Comparison of ENCODE assay signal across 24 cellular contexts in the genomic region with DNA sequence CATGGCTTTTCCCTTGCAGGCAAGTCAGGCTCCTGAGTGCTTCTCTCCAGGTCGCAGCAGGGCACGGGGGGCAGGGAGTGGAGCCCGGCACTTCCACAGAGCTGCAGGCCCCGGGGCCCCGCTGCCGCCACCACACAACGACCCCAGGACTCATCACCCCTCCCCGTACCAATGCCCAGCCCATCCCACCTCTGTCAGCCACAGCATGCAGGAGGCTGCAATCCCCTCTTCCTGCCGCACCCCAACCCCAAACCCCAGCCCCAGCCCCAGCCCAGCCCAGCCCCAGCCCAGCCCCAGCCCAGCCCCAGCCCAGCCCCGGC.
A peak's percentile ranks its signal among the peaks of the same experiment; 100 is the strongest.
DNase-seq lines count a peak whose midpoint lies in the region; ATAC-seq, FAIRE-seq and TF ChIP-seq lines count a peak whose summit lies in the region.
"Had no signal": no experiment of that assay in that cellular context is flagged by ENCODE, and none has a peak within 500 bp of the region (broad histone marks: within the 10 kb centered on the region; RNA-seq: fewer than 3 reads in every experiment).

No MANE protein-coding gene starts in this region.

- no CpG with 5 or more reads among the region's 10 CpGs for WGBS in H1 (ENCODE audit: extremely low coverage in 1 of 2, insufficient coverage in 1 of 2, insufficient read length in 1 of 2, insufficient replicate concordance in 2 of 2, low coverage in 1 of 2, low lambda C conversion rate in 2 of 2, missing lambda C conversion rate in 1 of 2), 2 experiments

- no peak overlapping the region for H3K4me2 ChIP-seq in H1 (ENCODE audit: insufficient read depth in 1 of 2, low read depth in 2 of 2, low read length in 2 of 2)
- H3K4me2 ChIP-seq in osteoblast (ENCODE audit: insufficient read depth, low read length) = no peak overlapping the region
- H3K4me2 ChIP-seq: BLaER1 treated with 17β-estradiol and CSF1 and Interleukin-3, amounts not matched to agents 10 nM and 100 nM; GM23338 had no signal

- CTCF ChIA-PET in H1 (lab: Charles Lee; ENCODE audit: partially characterized antibody) = no interaction called here

- ATAC-seq in Right ventricle myocardium inferior = no peak

- no peaks in the 10 kb centered on the region for H3K79me2 ChIP-seq in H1 (ENCODE audit: control insufficient read depth in 1 of 2, insufficient read depth in 2 of 2, low read length in 2 of 2)
- H3K79me2 ChIP-seq in osteoblast (ENCODE audit: insufficient read depth, low read length) = no peaks in the 10 kb centered on the region

- no peak overlapping the region for H2BK12ac ChIP-seq in H1 (ENCODE audit: low read depth, low read length)

- no peak overlapping the region for H3K23ac ChIP-seq in H1 (ENCODE audit: insufficient read length)

- no peak overlapping the region for H2BK120ac ChIP-seq in H1 (replicated peaks; ENCODE audit: low read depth, low read length)

- H2AK5ac ChIP-seq in H1 (ENCODE audit: low read depth, low read length) = no peak overlapping the region

- no peak overlapping the region for H2BK5ac ChIP-seq in H1 (ENCODE audit: low read depth, low read length)

- H3K18ac ChIP-seq in H1 (ENCODE audit: extremely low read depth, low read length) = no peak overlapping the region

- TF ChIP-seq EP300 in H1 (IDR thresholded peaks at IDR 0.05; ENCODE audit: borderline replicate concordance in 1 of 2, low read depth in 2 of 2, low read length in 2 of 2) = no peak

- FAIRE-seq in H1 (lab: Jason Lieb, UNC) = no peak
- FAIRE-seq: A204.1, D721Med, GM12891, GM18507, H54 had no signal

- DNase-seq in Right ventricle myocardium inferior (ENCODE audit: missing footprints) (peak; percentile 40), left ventricle myocardium inferior (no peak), H7 (peak; percentile 71), H1 (ENCODE audit: low read depth in 1 of 2, low spot score in 2 of 2) (no peak), osteoblast (ENCODE audit: insufficient read length, low spot score, missing footprints) (peak; percentile 71), NCI-H2227 treated with DMSO at 0.1 percent for 48 hours (lab: John Stamatoyannopoulos, UW) (no peak)
- no peak for DNase-seq in activated effector memory CD4-positive, alpha-beta T cell treated with anti-CD3 and anti-CD28 coated beads, Interleukin-2, amount 50 U/mL, for 16 hours
- DNase-seq: ACHN; AML-193; BE2C; CD4-positive, alpha-beta T cell; CD8-positive, alpha-beta memory T cell; DMS 273 treated with DMSO at 0.1 percent for 48 hours; DMS79 treated with DMSO at 0.1 percent for 48 hours; GF-D8; HCEC 1CT had no signal

- H3K4me1 ChIP-seq in left ventricle myocardium inferior (no peaks in the 10 kb centered on the region), H1 (replicated peaks in 1 of 4; ENCODE audit: control insufficient read depth in 3 of 4, insufficient read depth in 4 of 4, low read length in 3 of 4) (no peaks in the 10 kb centered on the region), osteoblast (ENCODE audit: insufficient read depth, low read length) (no peaks in the 10 kb centered on the region)
- H3K4me1 ChIP-seq: BE2C had no signal

- no peak overlapping the region for H3K9ac ChIP-seq in H1 (replicated peaks in 1 of 4; ENCODE audit: extremely low read depth in 1 of 4, low read depth in 3 of 4, low read length in 3 of 4)
- H3K9ac ChIP-seq: BLaER1 treated with 17β-estradiol and CSF1 and Interleukin-3, amounts not matched to agents 10 nM and 100 nM had no signal

- TF ChIP-seq CTCF in left ventricle myocardium inferior (IDR thresholded peaks at IDR 0.05; ENCODE audit: borderline replicate concordance) (no peak), H1 (IDR thresholded peaks at IDR 0.05; ENCODE audit: control extremely low read depth in 1 of 3, insufficient read depth in 1 of 3, low read depth in 1 of 3, low read length in 3 of 3) (no peak), osteoblast (IDR thresholded peaks at IDR 0.05; ENCODE audit: extremely low read depth, low read depth, low read length) (no peak)

- peak overlapping the region; percentile 84 for H4K8ac ChIP-seq in H1 (ENCODE audit: extremely low read depth, insufficient read depth, low read length)

- TF ChIP-seq POLR2A in H1 (IDR thresholded peaks at IDR 0.05; ENCODE audit: control extremely low read depth in 1 of 2, low read depth in 2 of 2, low read length in 2 of 2) = no peak

- no peak overlapping the region for H3K4ac ChIP-seq in H1 (replicated peaks; ENCODE audit: insufficient read length, low read depth, low read length)

- H4K20me1 ChIP-seq in H1 (replicated peaks in 1 of 2; ENCODE audit: control insufficient read depth in 1 of 2, insufficient read depth in 2 of 2, low read length in 2 of 2) = peaks cover 0 to 2% of the 10 kb centered on the region in 2 experiments
- H4K20me1 ChIP-seq in osteoblast (ENCODE audit: insufficient read depth, low read length) = no peaks in the 10 kb centered on the region
- H4K20me1 ChIP-seq: BLaER1 treated with 17β-estradiol and CSF1 and Interleukin-3, amounts not matched to agents 10 nM and 100 nM had no signal

- H3K14ac ChIP-seq in H1 (ENCODE audit: insufficient read length) = no peak overlapping the region

- no peak overlapping the region for H4K91ac ChIP-seq in H1 (replicated peaks; ENCODE audit: insufficient read length, low read length)

- H3K27me3 ChIP-seq in left ventricle myocardium inferior (ENCODE audit: low read depth) (peaks cover 49% of the 10 kb centered on the region), H7 (ENCODE audit: control insufficient read depth, insufficient read depth, low read length) (no peaks in the 10 kb centered on the region), H1 (replicated peaks in 1 of 4; ENCODE audit: control insufficient read depth in 3 of 4, extremely low read depth in 1 of 4, insufficient read depth in 3 of 4, low read length in 3 of 4) (no peaks in the 10 kb centered on the region), osteoblast (ENCODE audit: insufficient read depth, low read length) (no peaks in the 10 kb centered on the region)
- H3K27me3 ChIP-seq: BLaER1 treated with 17β-estradiol and CSF1 and Interleukin-3, amounts not matched to agents 10 nM and 100 nM had no signal

- H3K9me3 ChIP-seq in left ventricle myocardium inferior (replicated peaks) = no peaks in the 10 kb centered on the region
- H3K9me3 ChIP-seq in H1 (ENCODE audit: insufficient read depth in 2 of 2, low read depth in 1 of 2, low read length in 1 of 2) = no peaks in the 10 kb centered on the region
- no peaks in the 10 kb centered on the region for H3K9me3 ChIP-seq in osteoblast (ENCODE audit: low read depth, low read length)
- H3K9me3 ChIP-seq: BE2C had no signal

- no peaks in the 10 kb centered on the region for H3K79me1 ChIP-seq in H1 (ENCODE audit: low read depth, low read length)

- H3K27ac ChIP-seq in left ventricle myocardium inferior (replicated peaks) = no peak overlapping the region
- H3K27ac ChIP-seq in H1 (ENCODE audit: low read depth, low read length) = no peak overlapping the region
- H3K27ac ChIP-seq in osteoblast (ENCODE audit: low read depth, low read length) = no peak overlapping the region
- H3K27ac ChIP-seq: 22Rv1; BLaER1 treated with 17β-estradiol and CSF1 and Interleukin-3, amounts not matched to agents 10 nM and 100 nM had no signal

- no peak overlapping the region for H3K56ac ChIP-seq in H1 (replicated peaks; ENCODE audit: insufficient read length, low read depth, low read length)

- peaks cover 3% of the 10 kb centered on the region; the same call in 1 of the 2 replicates for H3K23me2 ChIP-seq in H1 (ENCODE audit: low read depth, low read length)

- H3K36me3 ChIP-seq in left ventricle myocardium inferior (no peaks in the 10 kb centered on the region), H7 (replicated peaks; ENCODE audit: control insufficient read depth, insufficient read depth, low read length) (no peaks in the 10 kb centered on the region), H1 (ENCODE audit: control insufficient read depth in 2 of 4, insufficient read depth in 4 of 4, low read length in 3 of 4) (no peaks in the 10 kb centered on the region), osteoblast (ENCODE audit: insufficient read depth, low read length) (no peaks in the 10 kb centered on the region)
- H3K36me3 ChIP-seq: BE2C; BLaER1 treated with 17β-estradiol and CSF1 and Interleukin-3, amounts not matched to agents 10 nM and 100 nM had no signal

- no peak overlapping the region for H2BK15ac ChIP-seq in H1 (ENCODE audit: low read length)

- TF ChIP-seq RAD21 in H1 (IDR thresholded peaks at IDR 0.05 in 1 of 2, conservative IDR thresholded peaks at IDR 0.05 in 1 of 2; ENCODE audit: low read depth in 2 of 2, low read length in 2 of 2) = no peak

- POLR2A ChIA-PET in H1 (lab: Charles Lee; ENCODE audit: partially characterized antibody) = no interaction called here

- H2BK20ac ChIP-seq in H1 (ENCODE audit: low read length) = no peak overlapping the region

- H2AFZ ChIP-seq in H1 (ENCODE audit: low read length) (no peak overlapping the region), osteoblast (ENCODE audit: low read length) (no peak overlapping the region)
- H2AFZ ChIP-seq: GM23338 had no signal

- H4K5ac ChIP-seq in H1 (ENCODE audit: insufficient read length, low read depth, low read length) = no peak overlapping the region

- intact Hi-C loops in Right ventricle myocardium inferior (cut with DNase I) = no loop called here
- intact Hi-C loops in left ventricle myocardium inferior (cut with micrococcal nuclease) = no loop called here

- H3K4me3 ChIP-seq in left ventricle myocardium inferior = no peak overlapping the region
- no peak overlapping the region for H3K4me3 ChIP-seq in H7 (ENCODE audit: insufficient read depth, low read depth, low read length)
- no peak overlapping the region for H3K4me3 ChIP-seq in H1 (ENCODE audit: extremely low read depth in 1 of 4, insufficient read depth in 2 of 4, low read depth in 3 of 4, low read length in 4 of 4)
- H3K4me3 ChIP-seq in osteoblast (ENCODE audit: insufficient read depth, low read length) = no peak overlapping the region
- H3K4me3 ChIP-seq: BLaER1 treated with 17β-estradiol and CSF1 and Interleukin-3, amounts not matched to agents 10 nM and 100 nM; GM23338 had no signal

TF ChIP-seq in H1, 55 proteins besides CTCF, POLR2A, EP300 and RAD21 (continues in another document):
- TF ChIP-seq, protein P1, sequence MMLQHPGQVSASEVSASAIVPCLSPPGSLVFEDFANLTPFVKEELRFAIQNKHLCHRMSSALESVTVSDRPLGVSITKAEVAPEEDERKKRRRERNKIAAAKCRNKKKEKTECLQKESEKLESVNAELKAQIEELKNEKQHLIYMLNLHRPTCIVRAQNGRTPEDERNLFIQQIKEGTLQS (IDR thresholded peaks at IDR 0.05; ENCODE audit: insufficient read depth, low read depth, low read length) = no peak
- TF ChIP-seq EZH2 (IDR thresholded peaks at IDR 0.05; ENCODE audit: low read depth, low read length, severe bottlenecking) (no peak), CEBPB (IDR thresholded peaks at IDR 0.05; ENCODE audit: low read depth, low read length) (no peak), NANOG (IDR thresholded peaks at IDR 0.05; ENCODE audit: insufficient read depth, low read depth, low read length, poor library complexity, severe bottlenecking) (no peak), HDAC6 (IDR thresholded peaks at IDR 0.05; ENCODE audit: low read depth, low read length) (no peak), GABPA (IDR thresholded peaks at IDR 0.05; ENCODE audit: borderline replicate concordance, insufficient read depth, low read length) (no peak), TAF1 (IDR thresholded peaks at IDR 0.05; ENCODE audit: low read depth, low read length) (no peak), SRF (IDR thresholded peaks at IDR 0.05; ENCODE audit: low read depth, low read length) (no peak)

Comparison
In these comparisons a context has a peak if more than half of its experiments do, and no peak if none do; other contexts are left out.
1. DNase-seq: peak in Right ventricle myocardium inferior (single experiment), H7 (single experiment) and osteoblast (single experiment); none in left ventricle myocardium inferior (single experiment), H1 (0 of 2), NCI-H2227 treated with DMSO at 0.1 percent for 48 hours (single experiment) and activated effector memory CD4-positive, alpha-beta T cell treated with anti-CD3 and anti-CD28 coated beads, Interleukin-2, amount 50 U/mL, for 16 hours (single experiment).